23 cellular contexts compared by ENCODE assay signal in the genomic region with DNA sequence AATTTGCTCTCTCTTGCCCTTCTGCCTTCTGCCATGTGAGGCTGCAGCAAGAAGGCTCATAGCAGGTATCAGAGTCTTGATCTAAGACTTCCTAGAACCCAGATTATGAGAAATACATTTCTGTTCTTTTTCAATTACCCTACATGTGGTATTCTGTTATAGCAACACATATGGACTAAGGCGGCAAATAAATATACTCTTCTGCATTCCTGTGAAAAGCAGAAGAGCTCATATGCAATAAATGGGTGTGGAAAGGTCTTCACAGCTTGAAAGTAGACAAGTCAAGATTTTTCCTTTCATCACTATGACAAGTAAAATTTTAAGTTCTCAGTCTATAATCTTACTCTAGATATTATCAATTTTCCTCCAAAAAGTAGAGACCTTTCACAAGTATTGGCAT. TPM values are rescaled to one million over a fixed set of nuclear protein-coding genes. Genes with fewer than 3 reads are reported as not detected.
"Had no signal": no experiment of that assay in that cellular context is flagged by ENCODE, and none has a peak within 500 bp of the region (broad histone marks: within the 10 kb centered on the region; RNA-seq: fewer than 3 reads in every experiment).

No MANE protein-coding gene starts in this region.

- H3K36me3 Mint-ChIP-seq: T-cell had no signal

- H3K9me3 Mint-ChIP-seq: activated naive CD4-positive, alpha-beta T cell treated with anti-CD3 and anti-CD28 coated beads, Interleukin-2, amount 50 U/mL, for 24 hours; T-cell had no signal

- H3K27ac Mint-ChIP-seq: activated CD8-positive, alpha-beta T cell treated with anti-CD3 and anti-CD28 coated beads, Interleukin-2, amount 10 ng/mL, durations not matched to agents 7 days and 5 days; activated naive CD4-positive, alpha-beta T cell treated with anti-CD3 and anti-CD28 coated beads, Interleukin-2, amount 50 U/mL, for 24 hours; T-cell had no signal

- H3K4me3 Mint-ChIP-seq: activated CD8-positive, alpha-beta T cell treated with anti-CD3 and anti-CD28 coated beads, Interleukin-2, amount 10 ng/mL, durations not matched to agents 7 days and 5 days; activated naive CD4-positive, alpha-beta T cell treated with anti-CD3 and anti-CD28 coated beads, Interleukin-2, amount 50 U/mL, for 24 hours; T-cell had no signal

- H3K9me3 ChIP-seq: breast epithelium, colonic mucosa, Peyer's patch had no signal

- H3K27me3 ChIP-seq: breast epithelium, colonic mucosa, Peyer's patch had no signal

- DNase-seq: activated CD4-positive, alpha-beta T cell treated with anti-CD3 and anti-CD28 coated beads for 4 hours; activated CD8-positive, alpha-beta memory T cell treated with anti-CD3 and anti-CD28 coated beads, Interleukin-2, amount 50 U/mL, for 48 hours; activated CD8-positive, alpha-beta T cell treated with anti-CD3 and anti-CD28 coated beads, Interleukin-2, amount 10 ng/mL, durations not matched to agents 7 days and 5 days; activated T-cell treated with anti-CD3 and anti-CD28 coated beads, Interleukin-2, amount 50 U/mL, for 1 hour; aorta; caudate nucleus; colonic mucosa; dorsolateral prefrontal cortex; NCI-H1105 treated with DMSO at 0.1 percent for 48 hours; NCI-H1436 treated with DMSO at 0.1 percent for 48 hours; NCI-H187; NCI-H2081; NCI-H446; NCI-H524; Peyer's patch; Right ventricle myocardium superior; T-cell; T-helper 2 cell; T1000 had no signal

- H3K27me3 Mint-ChIP-seq: activated naive CD4-positive, alpha-beta T cell treated with anti-CD3 and anti-CD28 coated beads, Interleukin-2, amount 50 U/mL, for 24 hours had no signal

- H3K27ac ChIP-seq: breast epithelium, colonic mucosa, dorsolateral prefrontal cortex, Peyer's patch, RWPE1 had no signal

- H3K36me3 ChIP-seq: breast epithelium, colonic mucosa, Peyer's patch had no signal

- ATAC-seq: activated CD4-positive, CD25-positive, alpha-beta regulatory T cell treated with anti-CD3 and anti-CD28 coated beads, Interleukin-2, amount 50 U/mL, for 24 hours; activated CD8-positive, alpha-beta T cell treated with anti-CD3 and anti-CD28 coated beads, Interleukin-2, amount 10 ng/mL, durations not matched to agents 7 days and 5 days; T-cell had no signal

- H3K4me3 ChIP-seq: breast epithelium, colonic mucosa, dorsolateral prefrontal cortex, Peyer's patch had no signal

- H3K4me1 ChIP-seq: breast epithelium, colonic mucosa, Peyer's patch had no signal

RNA-seq across cellular contexts. Expression of a gene that starts 36.6 kb away (rescaled TPM):
- total RNA-seq: activated CD8-positive, alpha-beta T cell treated with anti-CD3 and anti-CD28 coated beads, Interleukin-2, amount 10 ng/mL, durations not matched to agents 7 days and 5 days; breast epithelium; colonic mucosa; Peyer's patch; Right ventricle myocardium superior; T-cell had no signal
